8 cellular contexts compared by ENCODE assay signal in genomic region chr3:177394231-177395024, GRCh38.
A peak's percentile ranks its signal among the peaks of the same experiment; 100 is the strongest.
DNase-seq lines count a peak whose midpoint lies in the region; ATAC-seq and TF ChIP-seq lines count a peak whose summit lies in the region.
"Not testable (repeated sequence)": the region's sequence is repeated elsewhere in the genome, so short reads cannot be mapped to it uniquely, and the experiment has no call there.

No MANE protein-coding gene starts in this region.

- CTCF ChIA-PET in CD4-positive, alpha-beta T cell (lab: Charles Lee); activated CD8-positive, alpha-beta T cell treated with anti-CD3 and anti-CD28 coated beads, Interleukin-2, amount 10 ng/mL, durations not matched to agents 7 days and 5 days (lab: Charles Lee): not testable (repeated sequence)

- not testable (repeated sequence) for TF ChIP-seq POLR2A in breast epithelium (IDR thresholded peaks at IDR 0.05)

- peak overlapping the region; percentile 58 for H3K4me3 Mint-ChIP-seq in CD4-positive, alpha-beta T cell
- peak overlapping the region; percentile 25 for H3K4me3 Mint-ChIP-seq in activated CD8-positive, alpha-beta T cell treated with anti-CD3 and anti-CD28 coated beads, Interleukin-2, amount 10 ng/mL, durations not matched to agents 7 days and 5 days

- H3K36me3 ChIP-seq in H7 (replicated peaks; ENCODE audit: control insufficient read depth, insufficient read depth, low read length); RWPE2 (ENCODE audit: low read depth); breast epithelium; heart right ventricle; mucosa of rectum (ENCODE audit: control insufficient read depth in 2 of 2, insufficient read depth in 2 of 2, low read length in 2 of 2); smooth muscle cell (ENCODE audit: low read depth): not testable (repeated sequence)

- not testable (repeated sequence) for ATAC-seq in CD4-positive, alpha-beta T cell (ENCODE audit: poor library complexity); RWPE2 (ENCODE audit: low read depth); activated CD8-positive, alpha-beta T cell treated with anti-CD3 and anti-CD28 coated beads, Interleukin-2, amount 10 ng/mL, durations not matched to agents 7 days and 5 days; heart right ventricle

- H2AFZ ChIP-seq in smooth muscle cell (ENCODE audit: low read depth): peak overlapping the region; percentile 49

- H3K9me3 Mint-ChIP-seq in CD4-positive, alpha-beta T cell; activated CD8-positive, alpha-beta T cell treated with anti-CD3 and anti-CD28 coated beads, Interleukin-2, amount 10 ng/mL, durations not matched to agents 7 days and 5 days (ENCODE audit: insufficient read depth): not testable (repeated sequence)

- DNase-seq in CD4-positive, alpha-beta T cell; H7; RWPE2 (ENCODE audit: low spot score); activated CD8-positive, alpha-beta T cell treated with anti-CD3 and anti-CD28 coated beads, Interleukin-2, amount 10 ng/mL, durations not matched to agents 7 days and 5 days; breast epithelium (ENCODE audit: low spot score in 2 of 2); heart right ventricle; smooth muscle cell (lab: John Stamatoyannopoulos, UW; ENCODE audit: unreplicated experiment): not testable (repeated sequence)

- not testable (repeated sequence) for H3K9ac ChIP-seq in mucosa of rectum (ENCODE audit: low read depth in 1 of 2, low read length in 2 of 2); smooth muscle cell (ENCODE audit: low read depth)

- H4K20me1 ChIP-seq in smooth muscle cell (ENCODE audit: low read depth): not testable (repeated sequence)

- not testable (repeated sequence) for H3K27ac Mint-ChIP-seq in CD4-positive, alpha-beta T cell
- H3K27ac Mint-ChIP-seq in activated CD8-positive, alpha-beta T cell treated with anti-CD3 and anti-CD28 coated beads, Interleukin-2, amount 10 ng/mL, durations not matched to agents 7 days and 5 days: peak overlapping the region; percentile 71

- H3K9me3 ChIP-seq in CD4-positive, alpha-beta T cell (ENCODE audit: control insufficient read depth, low read length); RWPE2 (ENCODE audit: severe bottlenecking); breast epithelium; heart right ventricle; mucosa of rectum (ENCODE audit: control insufficient read depth in 2 of 2, low read length in 2 of 2); smooth muscle cell (replicated peaks; ENCODE audit: low read depth): not testable (repeated sequence)

- not testable (repeated sequence) for H3K4me1 ChIP-seq in RWPE2 (ENCODE audit: insufficient read depth, poor library complexity, severe bottlenecking); breast epithelium; heart right ventricle; mucosa of rectum (ENCODE audit: control insufficient read depth in 2 of 2, insufficient read depth in 2 of 2, low read length in 2 of 2); smooth muscle cell (ENCODE audit: low read depth)

- POLR2A ChIA-PET in CD4-positive, alpha-beta T cell (lab: Charles Lee): not testable (repeated sequence)
- POLR2A ChIA-PET in activated CD8-positive, alpha-beta T cell treated with anti-CD3 and anti-CD28 coated beads, Interleukin-2, amount 10 ng/mL, durations not matched to agents 7 days and 5 days (lab: Charles Lee): interaction anchor here (1.2 kb wide), 1 partner anchor 93 kb away, joined by 3 read pairs; no protein-coding TSS in a partner anchor

- not testable (repeated sequence) for H3F3A ChIP-seq in smooth muscle cell (ENCODE audit: low read depth)

- H3K4me2 ChIP-seq in smooth muscle cell: peak overlapping the region; percentile 48

- H3K27ac ChIP-seq in CD4-positive, alpha-beta T cell (ENCODE audit: low read depth, low read length); breast epithelium; heart right ventricle; mucosa of rectum (ENCODE audit: low read depth in 2 of 2, low read length in 2 of 2); smooth muscle cell (ENCODE audit: low read depth): not testable (repeated sequence)
- peak overlapping the region; percentile 31 for H3K27ac ChIP-seq in RWPE2 (ENCODE audit: poor library complexity, severe bottlenecking)

- not testable (repeated sequence) for H3K4me1 Mint-ChIP-seq in CD4-positive, alpha-beta T cell (ENCODE audit: low read depth); activated CD8-positive, alpha-beta T cell treated with anti-CD3 and anti-CD28 coated beads, Interleukin-2, amount 10 ng/mL, durations not matched to agents 7 days and 5 days (ENCODE audit: low read depth)

- H3K4me3 ChIP-seq in H7 (ENCODE audit: insufficient read depth, low read depth, low read length) (peak overlapping the region; percentile 27), RWPE2 (ENCODE audit: severe bottlenecking) (peak overlapping the region; percentile 24), breast epithelium (peak overlapping the region in 2 of 3 donors; percentile 16 to 46), heart right ventricle (peak overlapping the region in 6 of 10 donors; percentile 8 to 33 (median 10)), mucosa of rectum (ENCODE audit: low read length in 2 of 2) (peak overlapping the region; percentile 13 to 23), smooth muscle cell (peak overlapping the region; percentile 31)

- not testable (repeated sequence) for H3K27me3 Mint-ChIP-seq in CD4-positive, alpha-beta T cell; activated CD8-positive, alpha-beta T cell treated with anti-CD3 and anti-CD28 coated beads, Interleukin-2, amount 10 ng/mL, durations not matched to agents 7 days and 5 days (ENCODE audit: low read depth)

- H3K27me3 ChIP-seq in CD4-positive, alpha-beta T cell (ENCODE audit: control insufficient read depth, insufficient read depth, low read length); H7 (ENCODE audit: control insufficient read depth, insufficient read depth, low read length); RWPE2 (ENCODE audit: insufficient read depth, poor library complexity, severe bottlenecking); breast epithelium; heart right ventricle; mucosa of rectum (ENCODE audit: control insufficient read depth in 2 of 2, insufficient read depth in 2 of 2, low read length in 2 of 2); smooth muscle cell (ENCODE audit: low read depth): not testable (repeated sequence)

- H3K36me3 Mint-ChIP-seq in CD4-positive, alpha-beta T cell (ENCODE audit: low read depth); activated CD8-positive, alpha-beta T cell treated with anti-CD3 and anti-CD28 coated beads, Interleukin-2, amount 10 ng/mL, durations not matched to agents 7 days and 5 days (ENCODE audit: low read depth): not testable (repeated sequence)

- H3K79me2 ChIP-seq in smooth muscle cell (ENCODE audit: low read depth): not testable (repeated sequence)

- WGBS in heart right ventricle, 2 donors: 68 to 70% methylated on average over 20 to 24 of the region's 33 CpGs
- 45% methylated on average over 24 of the region's 33 CpGs for WGBS in smooth muscle cell (ENCODE audit: low lambda C conversion rate)

- TF ChIP-seq CTCF in CD4-positive, alpha-beta T cell (IDR thresholded peaks at IDR 0.05); RWPE2 (IDR thresholded peaks at IDR 0.05; ENCODE audit: poor library complexity, severe bottlenecking); breast epithelium (IDR thresholded peaks at IDR 0.05); heart right ventricle (IDR thresholded peaks at IDR 0.05); smooth muscle cell (IDR thresholded peaks at IDR 0.05; ENCODE audit: borderline replicate concordance, insufficient read depth, poor library complexity, severe bottlenecking): not testable (repeated sequence)

- intact Hi-C loops in CD4-positive, alpha-beta T cell (cut with DNase I, micrococcal nuclease); breast epithelium (cut with DNase I; ENCODE audit: low total_unique reads); heart right ventricle (cut with DNase I): not testable (repeated sequence)
